ENCODE assay signal across 1 cellular context in the genomic region with DNA sequence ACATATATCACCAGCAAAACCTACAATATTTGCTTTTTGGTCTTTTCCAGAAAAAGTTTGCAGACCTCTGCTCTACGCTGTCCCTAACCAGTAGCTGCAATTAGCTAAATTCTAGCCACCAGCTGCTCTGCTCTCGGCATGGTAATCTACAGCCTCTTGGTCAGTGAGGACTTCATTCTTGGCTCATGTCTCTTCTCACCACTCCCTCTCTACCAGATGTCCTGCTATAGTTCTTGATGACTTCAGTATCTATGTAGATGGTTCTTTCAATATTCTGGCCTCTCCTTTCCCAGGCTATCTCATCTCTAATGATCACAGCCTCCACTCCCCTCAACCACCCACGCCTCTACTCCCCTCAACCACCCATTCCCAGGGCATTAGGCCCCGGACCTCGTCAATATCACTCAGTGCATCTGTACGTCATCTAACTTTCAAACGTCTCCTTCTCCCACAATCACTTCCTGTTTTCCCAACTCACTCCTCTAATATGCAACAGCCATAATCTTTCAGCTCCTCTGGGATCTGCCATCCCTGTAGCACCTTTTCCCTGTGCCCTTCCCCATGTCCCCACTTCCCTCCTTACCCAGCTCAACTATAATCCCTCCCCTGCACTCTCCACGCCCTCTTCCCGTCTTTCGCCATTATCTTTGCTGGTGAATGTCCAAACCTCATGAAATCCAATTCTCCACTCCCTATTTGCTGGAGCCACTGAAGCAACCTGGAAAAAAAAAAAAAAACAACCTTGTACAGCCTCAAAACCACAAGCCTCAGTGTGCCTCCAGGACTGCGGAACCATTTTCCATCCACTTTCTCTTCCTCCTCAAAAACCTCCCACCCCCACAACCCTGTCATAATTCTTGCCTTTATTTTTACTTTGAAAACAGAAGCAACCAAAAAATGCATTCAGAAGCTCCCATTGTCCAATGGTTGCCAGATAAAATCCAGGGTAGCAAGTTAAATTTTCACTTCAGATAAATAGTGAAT.
TF ChIP-seq lines count a peak whose summit lies in the region.

No MANE protein-coding gene starts in this region.

TF ChIP-seq in K562, 482 proteins besides CTCF, POLR2A, EP300 and RAD21 (continued from another document and continues in another):
- TF ChIP-seq, protein P1, sequence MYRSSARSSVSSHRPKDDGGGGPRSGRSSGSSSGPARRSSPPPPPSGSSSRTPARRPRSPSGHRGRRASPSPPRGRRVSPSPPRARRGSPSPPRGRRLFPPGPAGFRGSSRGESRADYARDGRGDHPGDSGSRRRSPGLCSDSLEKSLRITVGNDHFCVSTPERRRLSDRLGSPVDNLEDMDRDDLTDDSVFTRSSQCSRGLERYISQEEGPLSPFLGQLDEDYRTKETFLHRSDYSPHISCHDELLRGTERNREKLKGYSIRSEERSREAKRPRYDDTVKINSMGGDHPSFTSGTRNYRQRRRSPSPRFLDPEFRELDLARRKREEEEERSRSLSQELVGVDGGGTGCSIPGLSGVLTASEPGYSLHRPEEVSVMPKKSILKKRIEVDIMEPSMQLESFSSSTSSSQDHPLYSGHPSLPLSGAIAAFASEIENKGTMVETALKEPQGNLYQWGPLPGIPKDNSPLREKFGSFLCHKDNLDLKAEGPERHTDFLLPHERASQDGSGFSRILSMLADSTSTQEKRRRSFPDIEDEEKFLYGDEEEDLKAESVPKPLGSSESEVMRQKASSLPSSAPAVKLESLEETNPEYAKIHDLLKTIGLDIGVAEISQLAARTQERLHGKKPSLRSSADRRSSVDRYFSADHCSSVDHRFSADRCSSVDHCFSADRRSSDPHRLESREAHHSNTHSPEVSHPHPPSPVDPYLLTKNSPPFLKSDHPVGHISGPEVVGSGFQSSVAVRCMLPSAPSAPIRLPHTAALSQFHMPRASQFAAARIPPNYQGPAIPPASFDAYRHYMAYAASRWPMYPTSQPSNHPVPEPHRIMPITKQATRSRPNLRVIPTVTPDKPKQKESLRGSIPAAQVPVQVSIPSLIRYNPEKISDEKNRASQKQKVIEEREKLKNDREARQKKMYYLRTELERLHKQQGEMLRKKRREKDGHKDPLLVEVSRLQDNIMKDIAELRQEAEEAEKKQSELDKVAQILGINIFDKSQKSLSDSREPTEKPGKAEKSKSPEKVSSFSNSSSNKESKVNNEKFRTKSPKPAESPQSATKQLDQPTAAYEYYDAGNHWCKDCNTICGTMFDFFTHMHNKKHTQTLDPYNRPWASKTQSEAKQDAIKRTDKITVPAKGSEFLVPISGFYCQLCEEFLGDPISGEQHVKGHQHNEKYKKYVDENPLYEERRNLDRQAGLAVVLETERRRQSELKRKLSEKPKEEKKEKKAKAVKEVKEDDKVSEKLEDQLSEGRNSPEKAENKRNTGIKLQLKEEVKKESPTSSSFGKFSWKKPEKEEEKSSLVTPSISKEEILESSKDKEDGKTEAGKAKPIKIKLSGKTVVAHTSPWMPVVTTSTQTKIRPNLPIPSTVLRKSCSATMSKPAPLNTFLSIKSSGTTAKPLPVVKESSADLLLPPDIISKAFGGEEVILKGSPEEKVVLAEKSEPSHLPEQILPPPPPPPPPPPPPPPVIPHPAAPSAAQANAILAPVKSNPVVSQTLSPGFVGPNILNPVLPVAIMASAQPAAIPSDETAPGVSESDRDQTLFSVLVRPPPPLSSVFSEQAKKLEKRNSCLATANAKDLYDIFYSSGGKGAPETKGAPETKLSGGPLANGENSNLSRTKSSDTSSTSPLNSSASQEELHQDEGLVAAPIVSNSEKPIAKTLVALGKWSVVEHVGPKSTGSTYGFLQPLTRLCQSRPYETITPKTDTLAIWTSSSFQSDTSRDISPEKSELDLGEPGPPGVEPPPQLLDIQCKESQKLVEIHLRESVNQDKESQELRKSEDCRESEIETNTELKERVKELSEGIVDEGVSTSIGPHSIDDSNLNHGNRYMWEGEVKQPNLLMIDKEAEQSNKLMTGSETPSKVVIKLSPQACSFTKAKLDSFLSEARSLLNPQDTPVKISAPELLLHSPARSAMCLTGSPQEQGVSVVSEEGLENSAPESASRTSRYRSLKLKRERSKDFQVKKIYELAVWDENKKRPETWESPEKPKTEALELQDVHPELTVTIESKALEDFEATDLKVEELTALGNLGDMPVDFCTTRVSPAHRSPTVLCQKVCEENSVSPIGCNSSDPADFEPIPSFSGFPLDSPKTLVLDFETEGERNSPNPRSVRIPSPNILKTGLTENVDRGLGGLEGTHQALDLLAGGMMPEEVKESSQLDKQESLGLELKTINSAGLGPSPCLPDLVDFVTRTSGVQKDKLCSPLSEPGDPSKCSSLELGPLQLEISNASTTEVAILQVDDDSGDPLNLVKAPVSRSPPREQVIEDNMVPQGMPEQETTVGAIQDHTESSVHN (IDR thresholded peaks at IDR 0.05; ENCODE audit: borderline replicate concordance in 1 of 2, low read depth in 1 of 2): no peak
- TF ChIP-seq ARHGAP35 (IDR thresholded peaks at IDR 0.05; ENCODE audit: partially characterized antibody) (no peak), CAMTA2 (CRISPR knock-in tag; conservative IDR thresholded peaks at IDR 0.05) (no peak), STAT5B (CRISPR knock-in tag; IDR thresholded peaks at IDR 0.05) (no peak), SLC30A9 (CRISPR knock-in tag; IDR thresholded peaks at IDR 0.05) (no peak), ZNF408 (CRISPR knock-in tag; IDR thresholded peaks at IDR 0.05; ENCODE audit: low read depth) (no peak), TAL1 (IDR thresholded peaks at IDR 0.05) (no peak; the same call in 1 of the 2 replicates), DIDO1 (tag; IDR thresholded peaks at IDR 0.05; ENCODE audit: low read depth) (no peak), GABPA (tag; conservative IDR thresholded peaks at IDR 0.05; ENCODE audit: low read depth) (peak; percentile 46; the same call in 1 of the 2 replicates), BHLHE40 (IDR thresholded peaks at IDR 0.05; ENCODE audit: low read length) (no peak), CHD4 (IDR thresholded peaks at IDR 0.05; ENCODE audit: insufficient read depth, insufficient replicate concordance, low read depth, low read length, poor library complexity, severe bottlenecking) (no peak), PTTG1 (tag; IDR thresholded peaks at IDR 0.05; ENCODE audit: low read depth) (no peak), TCF7 (IDR thresholded peaks at IDR 0.05; ENCODE audit: borderline replicate concordance) (no peak), ETV1 (tag; conservative IDR thresholded peaks at IDR 0.05; ENCODE audit: low read depth) (no peak), ZNF134 (CRISPR knock-in tag; conservative IDR thresholded peaks at IDR 0.05) (no peak), ZNF347 (CRISPR knock-in tag; IDR thresholded peaks at IDR 0.05; ENCODE audit: low read depth) (no peak), XRCC5 (IDR thresholded peaks at IDR 0.05; ENCODE audit: low read depth, low read length) (no peak), STAG1 (CRISPR knock-in tag; IDR thresholded peaks at IDR 0.05; ENCODE audit: borderline replicate concordance) (no peak), HDAC3 (IDR thresholded peaks at IDR 0.05; ENCODE audit: borderline replicate concordance, partially characterized antibody) (no peak), TAF7 (tag; IDR thresholded peaks at IDR 0.05) (peak; percentile 18; the same call in 1 of the 2 replicates), HDAC1 (IDR thresholded peaks at IDR 0.05) (0 out of 4 replicates have a peak, but pooled peaks of 1 of the 2 experiments have one; percentile 23)
- TF ChIP-seq, protein P2, sequence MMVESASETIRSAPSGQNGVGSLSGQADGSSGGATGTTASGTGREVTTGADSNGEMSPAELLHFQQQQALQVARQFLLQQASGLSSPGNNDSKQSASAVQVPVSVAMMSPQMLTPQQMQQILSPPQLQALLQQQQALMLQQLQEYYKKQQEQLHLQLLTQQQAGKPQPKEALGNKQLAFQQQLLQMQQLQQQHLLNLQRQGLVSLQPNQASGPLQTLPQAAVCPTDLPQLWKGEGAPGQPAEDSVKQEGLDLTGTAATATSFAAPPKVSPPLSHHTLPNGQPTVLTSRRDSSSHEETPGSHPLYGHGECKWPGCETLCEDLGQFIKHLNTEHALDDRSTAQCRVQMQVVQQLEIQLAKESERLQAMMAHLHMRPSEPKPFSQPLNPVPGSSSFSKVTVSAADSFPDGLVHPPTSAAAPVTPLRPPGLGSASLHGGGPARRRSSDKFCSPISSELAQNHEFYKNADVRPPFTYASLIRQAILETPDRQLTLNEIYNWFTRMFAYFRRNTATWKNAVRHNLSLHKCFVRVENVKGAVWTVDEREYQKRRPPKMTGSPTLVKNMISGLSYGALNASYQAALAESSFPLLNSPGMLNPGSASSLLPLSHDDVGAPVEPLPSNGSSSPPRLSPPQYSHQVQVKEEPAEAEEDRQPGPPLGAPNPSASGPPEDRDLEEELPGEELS (CRISPR knock-in tag; IDR thresholded peaks at IDR 0.05; ENCODE audit: borderline replicate concordance): no peak
- TF ChIP-seq, protein P3, sequence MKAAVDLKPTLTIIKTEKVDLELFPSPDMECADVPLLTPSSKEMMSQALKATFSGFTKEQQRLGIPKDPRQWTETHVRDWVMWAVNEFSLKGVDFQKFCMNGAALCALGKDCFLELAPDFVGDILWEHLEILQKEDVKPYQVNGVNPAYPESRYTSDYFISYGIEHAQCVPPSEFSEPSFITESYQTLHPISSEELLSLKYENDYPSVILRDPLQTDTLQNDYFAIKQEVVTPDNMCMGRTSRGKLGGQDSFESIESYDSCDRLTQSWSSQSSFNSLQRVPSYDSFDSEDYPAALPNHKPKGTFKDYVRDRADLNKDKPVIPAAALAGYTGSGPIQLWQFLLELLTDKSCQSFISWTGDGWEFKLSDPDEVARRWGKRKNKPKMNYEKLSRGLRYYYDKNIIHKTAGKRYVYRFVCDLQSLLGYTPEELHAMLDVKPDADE (conservative IDR thresholded peaks at IDR 0.05; ENCODE audit: control insufficient read depth, low read depth, low read length): no peak
- TF ChIP-seq, protein P4, sequence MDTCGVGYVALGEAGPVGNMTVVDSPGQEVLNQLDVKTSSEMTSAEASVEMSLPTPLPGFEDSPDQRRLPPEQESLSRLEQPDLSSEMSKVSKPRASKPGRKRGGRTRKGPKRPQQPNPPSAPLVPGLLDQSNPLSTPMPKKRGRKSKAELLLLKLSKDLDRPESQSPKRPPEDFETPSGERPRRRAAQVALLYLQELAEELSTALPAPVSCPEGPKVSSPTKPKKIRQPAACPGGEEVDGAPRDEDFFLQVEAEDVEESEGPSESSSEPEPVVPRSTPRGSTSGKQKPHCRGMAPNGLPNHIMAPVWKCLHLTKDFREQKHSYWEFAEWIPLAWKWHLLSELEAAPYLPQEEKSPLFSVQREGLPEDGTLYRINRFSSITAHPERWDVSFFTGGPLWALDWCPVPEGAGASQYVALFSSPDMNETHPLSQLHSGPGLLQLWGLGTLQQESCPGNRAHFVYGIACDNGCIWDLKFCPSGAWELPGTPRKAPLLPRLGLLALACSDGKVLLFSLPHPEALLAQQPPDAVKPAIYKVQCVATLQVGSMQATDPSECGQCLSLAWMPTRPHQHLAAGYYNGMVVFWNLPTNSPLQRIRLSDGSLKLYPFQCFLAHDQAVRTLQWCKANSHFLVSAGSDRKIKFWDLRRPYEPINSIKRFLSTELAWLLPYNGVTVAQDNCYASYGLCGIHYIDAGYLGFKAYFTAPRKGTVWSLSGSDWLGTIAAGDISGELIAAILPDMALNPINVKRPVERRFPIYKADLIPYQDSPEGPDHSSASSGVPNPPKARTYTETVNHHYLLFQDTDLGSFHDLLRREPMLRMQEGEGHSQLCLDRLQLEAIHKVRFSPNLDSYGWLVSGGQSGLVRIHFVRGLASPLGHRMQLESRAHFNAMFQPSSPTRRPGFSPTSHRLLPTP (IDR thresholded peaks at IDR 0.05; ENCODE audit: borderline replicate concordance, extremely low read depth, insufficient read length): no peak
- TF ChIP-seq, protein P5, sequence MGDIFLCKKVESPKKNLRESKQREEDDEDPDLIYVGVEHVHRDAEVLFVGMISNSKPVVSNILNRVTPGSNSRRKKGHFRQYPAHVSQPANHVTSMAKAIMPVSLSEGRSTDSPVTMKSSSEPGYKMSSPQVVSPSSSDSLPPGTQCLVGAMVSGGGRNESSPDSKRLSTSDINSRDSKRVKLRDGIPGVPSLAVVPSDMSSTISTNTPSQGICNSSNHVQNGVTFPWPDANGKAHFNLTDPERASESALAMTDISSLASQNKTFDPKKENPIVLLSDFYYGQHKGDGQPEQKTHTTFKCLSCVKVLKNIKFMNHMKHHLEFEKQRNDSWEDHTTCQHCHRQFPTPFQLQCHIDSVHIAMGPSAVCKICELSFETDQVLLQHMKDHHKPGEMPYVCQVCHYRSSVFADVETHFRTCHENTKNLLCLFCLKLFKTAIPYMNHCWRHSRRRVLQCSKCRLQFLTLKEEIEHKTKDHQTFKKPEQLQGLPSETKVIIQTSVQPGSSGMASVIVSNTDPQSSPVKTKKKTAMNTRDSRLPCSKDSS (IDR thresholded peaks at IDR 0.05; ENCODE audit: low read depth, partially characterized antibody): no peak
- TF ChIP-seq, protein P6, sequence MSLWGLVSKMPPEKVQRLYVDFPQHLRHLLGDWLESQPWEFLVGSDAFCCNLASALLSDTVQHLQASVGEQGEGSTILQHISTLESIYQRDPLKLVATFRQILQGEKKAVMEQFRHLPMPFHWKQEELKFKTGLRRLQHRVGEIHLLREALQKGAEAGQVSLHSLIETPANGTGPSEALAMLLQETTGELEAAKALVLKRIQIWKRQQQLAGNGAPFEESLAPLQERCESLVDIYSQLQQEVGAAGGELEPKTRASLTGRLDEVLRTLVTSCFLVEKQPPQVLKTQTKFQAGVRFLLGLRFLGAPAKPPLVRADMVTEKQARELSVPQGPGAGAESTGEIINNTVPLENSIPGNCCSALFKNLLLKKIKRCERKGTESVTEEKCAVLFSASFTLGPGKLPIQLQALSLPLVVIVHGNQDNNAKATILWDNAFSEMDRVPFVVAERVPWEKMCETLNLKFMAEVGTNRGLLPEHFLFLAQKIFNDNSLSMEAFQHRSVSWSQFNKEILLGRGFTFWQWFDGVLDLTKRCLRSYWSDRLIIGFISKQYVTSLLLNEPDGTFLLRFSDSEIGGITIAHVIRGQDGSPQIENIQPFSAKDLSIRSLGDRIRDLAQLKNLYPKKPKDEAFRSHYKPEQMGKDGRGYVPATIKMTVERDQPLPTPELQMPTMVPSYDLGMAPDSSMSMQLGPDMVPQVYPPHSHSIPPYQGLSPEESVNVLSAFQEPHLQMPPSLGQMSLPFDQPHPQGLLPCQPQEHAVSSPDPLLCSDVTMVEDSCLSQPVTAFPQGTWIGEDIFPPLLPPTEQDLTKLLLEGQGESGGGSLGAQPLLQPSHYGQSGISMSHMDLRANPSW (CRISPR knock-in tag; IDR thresholded peaks at IDR 0.05): no peak
- TF ChIP-seq, protein P7, sequence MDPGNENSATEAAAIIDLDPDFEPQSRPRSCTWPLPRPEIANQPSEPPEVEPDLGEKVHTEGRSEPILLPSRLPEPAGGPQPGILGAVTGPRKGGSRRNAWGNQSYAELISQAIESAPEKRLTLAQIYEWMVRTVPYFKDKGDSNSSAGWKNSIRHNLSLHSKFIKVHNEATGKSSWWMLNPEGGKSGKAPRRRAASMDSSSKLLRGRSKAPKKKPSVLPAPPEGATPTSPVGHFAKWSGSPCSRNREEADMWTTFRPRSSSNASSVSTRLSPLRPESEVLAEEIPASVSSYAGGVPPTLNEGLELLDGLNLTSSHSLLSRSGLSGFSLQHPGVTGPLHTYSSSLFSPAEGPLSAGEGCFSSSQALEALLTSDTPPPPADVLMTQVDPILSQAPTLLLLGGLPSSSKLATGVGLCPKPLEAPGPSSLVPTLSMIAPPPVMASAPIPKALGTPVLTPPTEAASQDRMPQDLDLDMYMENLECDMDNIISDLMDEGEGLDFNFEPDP (CRISPR knock-in tag; IDR thresholded peaks at IDR 0.05): no peak
- TF ChIP-seq, protein P8, sequence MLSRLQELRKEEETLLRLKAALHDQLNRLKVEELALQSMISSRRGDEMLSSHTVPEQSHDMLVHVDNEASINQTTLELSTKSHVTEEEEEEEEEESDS (CRISPR knock-in tag; IDR thresholded peaks at IDR 0.05): no peak
- TF ChIP-seq, protein P9, sequence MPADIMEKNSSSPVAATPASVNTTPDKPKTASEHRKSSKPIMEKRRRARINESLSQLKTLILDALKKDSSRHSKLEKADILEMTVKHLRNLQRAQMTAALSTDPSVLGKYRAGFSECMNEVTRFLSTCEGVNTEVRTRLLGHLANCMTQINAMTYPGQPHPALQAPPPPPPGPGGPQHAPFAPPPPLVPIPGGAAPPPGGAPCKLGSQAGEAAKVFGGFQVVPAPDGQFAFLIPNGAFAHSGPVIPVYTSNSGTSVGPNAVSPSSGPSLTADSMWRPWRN (IDR thresholded peaks at IDR 0.05; ENCODE audit: low read depth): no peak
